20 cellular contexts compared by ENCODE assay signal in genomic region chr2:25608718-25609117, GRCh38.
DNase-seq lines count a peak whose midpoint lies in the region; ATAC-seq and TF ChIP-seq lines count a peak whose summit lies in the region.
"Had no signal": no experiment of that assay in that cellular context is flagged by ENCODE, and none has a peak within 500 bp of the region (broad histone marks: within the 10 kb centered on the region; RNA-seq: fewer than 3 reads in every experiment).

No MANE protein-coding gene starts in this region.

- H3K4me3 Mint-ChIP-seq in CD4-positive, CD25-positive, alpha-beta regulatory T cell, result no peak overlapping the region
- no peak overlapping the region for H3K4me3 Mint-ChIP-seq in activated B cell treated with CpG ODN at 0.5 μM for 24 hours
- H3K4me3 Mint-ChIP-seq in stimulated activated naive B cell treated with anti-CD40 and anti-IgM and Interleukin-4, amounts not matched to agents 10 μg/mL and 1 μg/mL and 100 μg/mL, for 72 hours, result no peak overlapping the region
- H3K4me3 Mint-ChIP-seq: CD4-positive, alpha-beta memory T cell; H9; HFFc6 had no signal

- ATAC-seq in CD4-positive, CD25-positive, alpha-beta regulatory T cell (ENCODE audit: low read depth in 2 of 2), result no peak
- ATAC-seq in activated B cell treated with CpG ODN at 0.5 μM for 24 hours (ENCODE audit: low read depth) (no peak), right lobe of liver (peak; percentile 54 to 72 (median 66))
- ATAC-seq in stimulated activated naive B cell treated with anti-CD40 and anti-IgM and Interleukin-4, amounts not matched to agents 10 μg/mL and 1 μg/mL and 100 μg/mL, for 72 hours (replicated peaks), result no peak
- ATAC-seq: Right ventricle myocardium inferior had no signal

- TF ChIP-seq POLR2A in right lobe of liver (IDR thresholded peaks at IDR 0.05), result no peak

- H3K27me3 Mint-ChIP-seq in CD4-positive, CD25-positive, alpha-beta regulatory T cell, result no peaks in the 10 kb centered on the region
- H3K27me3 Mint-ChIP-seq in activated B cell treated with CpG ODN at 0.5 μM for 24 hours, result no peaks in the 10 kb centered on the region
- H3K27me3 Mint-ChIP-seq in stimulated activated naive B cell treated with anti-CD40 and anti-IgM and Interleukin-4, amounts not matched to agents 10 μg/mL and 1 μg/mL and 100 μg/mL, for 72 hours, result no peaks in the 10 kb centered on the region
- H3K27me3 Mint-ChIP-seq: CD4-positive, alpha-beta memory T cell had no signal

- H3K4me1 ChIP-seq in CD4-positive, CD25-positive, alpha-beta regulatory T cell (ENCODE audit: control insufficient read depth, insufficient read depth, low read length, poor library complexity, severe bottlenecking), result no peaks in the 10 kb centered on the region
- H3K4me1 ChIP-seq in right lobe of liver, result peaks cover 0 to 10% (median 0%) of the 10 kb centered on the region in 4 donors
- H3K4me1 ChIP-seq: SJSA1 had no signal

- H3K4me1 Mint-ChIP-seq in CD4-positive, CD25-positive, alpha-beta regulatory T cell, result peaks cover 2 to 25% (median 8%) of the 10 kb centered on the region in 4 donors
- H3K4me1 Mint-ChIP-seq in activated B cell treated with CpG ODN at 0.5 μM for 24 hours, result peaks cover 29% of the 10 kb centered on the region
- peaks cover 13 to 24% of the 10 kb centered on the region in 2 donors for H3K4me1 Mint-ChIP-seq in stimulated activated naive B cell treated with anti-CD40 and anti-IgM and Interleukin-4, amounts not matched to agents 10 μg/mL and 1 μg/mL and 100 μg/mL, for 72 hours

- no peaks in the 10 kb centered on the region for H3K9me3 Mint-ChIP-seq in CD4-positive, CD25-positive, alpha-beta regulatory T cell
- no peaks in the 10 kb centered on the region for H3K9me3 Mint-ChIP-seq in activated B cell treated with CpG ODN at 0.5 μM for 24 hours
- H3K9me3 Mint-ChIP-seq in stimulated activated naive B cell treated with anti-CD40 and anti-IgM and Interleukin-4, amounts not matched to agents 10 μg/mL and 1 μg/mL and 100 μg/mL, for 72 hours, result no peaks in the 10 kb centered on the region
- H3K9me3 Mint-ChIP-seq: CD4-positive, alpha-beta memory T cell; H9; HFFc6 had no signal

- H3K36me3 Mint-ChIP-seq in CD4-positive, CD25-positive, alpha-beta regulatory T cell, result no peaks in the 10 kb centered on the region
- peaks cover 2% of the 10 kb centered on the region for H3K36me3 Mint-ChIP-seq in activated B cell treated with CpG ODN at 0.5 μM for 24 hours (ENCODE audit: low read depth)
- peaks cover 0 to 2% of the 10 kb centered on the region in 2 donors for H3K36me3 Mint-ChIP-seq in stimulated activated naive B cell treated with anti-CD40 and anti-IgM and Interleukin-4, amounts not matched to agents 10 μg/mL and 1 μg/mL and 100 μg/mL, for 72 hours
- H3K36me3 Mint-ChIP-seq: CD4-positive, alpha-beta memory T cell had no signal

- peak overlapping the region in 2 of 3 donors; percentile 2 to 24 for H3K27ac Mint-ChIP-seq in CD4-positive, CD25-positive, alpha-beta regulatory T cell
- H3K27ac Mint-ChIP-seq in activated B cell treated with CpG ODN at 0.5 μM for 24 hours, result peak overlapping the region; percentile 66
- peak overlapping the region; percentile 65 for H3K27ac Mint-ChIP-seq in stimulated activated naive B cell treated with anti-CD40 and anti-IgM and Interleukin-4, amounts not matched to agents 10 μg/mL and 1 μg/mL and 100 μg/mL, for 72 hours
- H3K27ac Mint-ChIP-seq: HFFc6 had no signal

- CTCF ChIA-PET in activated B cell treated with CpG ODN at 0.5 μM for 24 hours (lab: Charles Lee), result interaction anchor here (0.8 to 5.9 kb wide), 8 partner anchors 10 to 443 kb away, joined by 3 to 110 read pairs (median 12); partner anchors contain the start of gene DTNB

- H3K4me3 ChIP-seq in CD4-positive, CD25-positive, alpha-beta regulatory T cell (ENCODE audit: low read depth, low read length), result no peak overlapping the region
- H3K4me3 ChIP-seq in right lobe of liver, result no peak overlapping the region
- H3K4me3 ChIP-seq: BLaER1, GM23248, MG63, SJSA1 had no signal

- no peaks in the 10 kb centered on the region for H3K36me3 ChIP-seq in CD4-positive, CD25-positive, alpha-beta regulatory T cell (ENCODE audit: control insufficient read depth, insufficient read depth, low read length)
- no peaks in the 10 kb centered on the region for H3K36me3 ChIP-seq in right lobe of liver
- H3K36me3 ChIP-seq: BLaER1, MG63, SJSA1 had no signal

- intact Hi-C loops in activated B cell treated with CpG ODN at 0.5 μM for 24 hours (cut with micrococcal nuclease) (loop anchor here (2.0 to 5.0 kb wide), 2 partner anchors 64 to 969 kb away; partner anchors contain the start of gene DTNB), right lobe of liver (cut with DNase I) (loop anchor here in 1 of 2 donors (5.0 kb wide), 1 partner anchor 94 kb away; no protein-coding TSS in a partner anchor)

- TF ChIP-seq CTCF in activated B cell treated with CpG ODN at 0.5 μM for 24 hours (IDR thresholded peaks at IDR 0.05) (no peak), right lobe of liver (IDR thresholded peaks at IDR 0.05) (no peak)

- no peak overlapping the region for H3K27ac ChIP-seq in CD4-positive, CD25-positive, alpha-beta regulatory T cell (ENCODE audit: insufficient read depth, low read length, poor library complexity, severe bottlenecking)
- H3K27ac ChIP-seq in right lobe of liver, result no peak overlapping the region
- H3K27ac ChIP-seq: BLaER1, GM23248, SJSA1 had no signal

- no peak for DNase-seq in CD4-positive, CD25-positive, alpha-beta regulatory T cell
- DNase-seq in activated B cell treated with CpG ODN at 0.5 μM for 24 hours (no peak), right lobe of liver (no peak), medulla oblongata (ENCODE audit: extremely low spot score) (no peak), OCI-M2 (lab: John Stamatoyannopoulos, UW; ENCODE audit: unreplicated experiment) (no peak)
- no peak for DNase-seq in stimulated activated naive B cell treated with anti-CD40 and anti-IgM and Interleukin-4, amounts not matched to agents 10 μg/mL and 1 μg/mL and 100 μg/mL, for 72 hours
- DNase-seq in activated naive CD4-positive, alpha-beta T cell treated with anti-CD3 and anti-CD28 coated beads, Interleukin-2, amount 50 U/mL, for 16 hours, result no peak
- DNase-seq: CD4-positive, alpha-beta memory T cell; GM23248; H9; HFFc6; MG63; NCI-H1417; NCI-H1694 treated with DMSO at 0.1 percent for 48 hours; NCI-H2081 treated with DMSO at 0.1 percent for 48 hours; NCI-H2171 treated with DMSO at 0.1 percent for 48 hours; NCI-H526 had no signal

- no peaks in the 10 kb centered on the region for H3K27me3 ChIP-seq in CD4-positive, CD25-positive, alpha-beta regulatory T cell (ENCODE audit: control insufficient read depth, insufficient read depth, low read length)
- H3K27me3 ChIP-seq in right lobe of liver, result no peaks in the 10 kb centered on the region
- H3K27me3 ChIP-seq: BLaER1, MG63, SJSA1 had no signal

- POLR2A ChIA-PET in activated B cell treated with CpG ODN at 0.5 μM for 24 hours (lab: Charles Lee), result interaction anchor here (0.7 to 3.0 kb wide), 2 partner anchors 64 to 817 kb away, joined by 6 to 8 read pairs; partner anchors contain the start of gene DTNB

- H3K9me3 ChIP-seq in CD4-positive, CD25-positive, alpha-beta regulatory T cell (ENCODE audit: control insufficient read depth in 2 of 2, low read length in 2 of 2), result no peaks in the 10 kb centered on the region
- H3K9me3 ChIP-seq in right lobe of liver, result no peaks in the 10 kb centered on the region
- H3K9me3 ChIP-seq: BLaER1, MG63, SJSA1 had no signal

Comparison
In these comparisons a context has a peak if more than half of its experiments do, and no peak if none do; other contexts are left out.
1. ATAC-seq: peak in right lobe of liver (4 of 4); none in CD4-positive, CD25-positive, alpha-beta regulatory T cell (0 of 2), activated B cell treated with CpG ODN at 0.5 μM for 24 hours (single experiment) and stimulated activated naive B cell treated with anti-CD40 and anti-IgM and Interleukin-4, amounts not matched to agents 10 μg/mL and 1 μg/mL and 100 μg/mL, for 72 hours (0 of 2).
2. H3K27ac Mint-ChIP-seq: peak in every context shown above with its lines; median percentile 66 in activated B cell treated with CpG ODN at 0.5 μM for 24 hours; 65 in stimulated activated naive B cell treated with anti-CD40 and anti-IgM and Interleukin-4, amounts not matched to agents 10 μg/mL and 1 μg/mL and 100 μg/mL, for 72 hours; 13 in CD4-positive, CD25-positive, alpha-beta regulatory T cell.